8 cellular contexts compared by ENCODE assay signal in genomic region chr9:107870221-107870620, GRCh38.
"Had no signal": no experiment of that assay in that cellular context is flagged by ENCODE, and none has a peak within 500 bp of the region (broad histone marks: within the 10 kb centered on the region; RNA-seq: fewer than 3 reads in every experiment).

No MANE protein-coding gene starts in this region.

- H3K27ac ChIP-seq: GM23248, HL-60 had no signal

- DNase-seq: GM23248, GOT3, H7, HFFc6, KBM-7 had no signal

- H3K4me3 ChIP-seq: GM23248, HAP-1 had no signal

- H3K4me1 ChIP-seq: HAP-1 had no signal

- H3K4me3 Mint-ChIP-seq: HFFc6 had no signal

- H3K9me3 ChIP-seq: HAP-1 had no signal

- H3K9me3 Mint-ChIP-seq: HFFc6, IgD-negative memory B cell had no signal

- H3K36me3 ChIP-seq: HAP-1 had no signal

- H3K27ac Mint-ChIP-seq: HFFc6, IgD-negative memory B cell had no signal
